ENCODE assay signal across 10 cellular contexts in the genomic region with DNA sequence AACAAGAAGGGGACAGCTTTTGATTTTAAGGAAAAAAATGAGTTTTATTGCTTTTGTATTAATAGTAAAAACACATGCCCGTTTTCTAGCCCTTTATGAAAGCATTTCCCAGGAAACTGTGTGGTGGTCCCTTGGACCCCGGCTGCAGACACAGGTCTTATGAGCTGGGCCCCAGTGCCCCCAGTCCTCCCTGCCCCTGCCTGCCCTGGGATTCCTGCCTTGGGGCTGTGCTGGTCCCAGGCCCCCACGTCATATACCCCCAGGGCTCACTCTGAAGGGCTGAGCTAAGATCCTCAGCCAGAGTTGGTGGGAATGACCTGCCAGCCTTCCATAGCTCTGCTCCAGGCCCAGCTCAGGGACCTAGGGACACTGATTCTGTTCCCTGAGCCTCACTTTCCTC. TPM values are rescaled to one million over a fixed set of nuclear protein-coding genes. Genes with fewer than 3 reads are reported as not detected.
DNase-seq lines count a peak whose midpoint lies in the region; ATAC-seq, FAIRE-seq and TF ChIP-seq lines count a peak whose summit lies in the region.
"Had no signal": no experiment of that assay in that cellular context is flagged by ENCODE, and none has a peak within 500 bp of the region (broad histone marks: within the 10 kb centered on the region; RNA-seq: fewer than 3 reads in every experiment).

No MANE protein-coding gene starts in this region.

- no peak for ATAC-seq in Right ventricle myocardium superior (ENCODE audit: poor library complexity)
- no peak for ATAC-seq in left cardiac atrium
- ATAC-seq in Panc1 = no peak
- ATAC-seq in HG02678 (IDR thresholded peaks at IDR 0.05; ENCODE audit: unreplicated experiment) = no peak

- no peak for TF ChIP-seq EP300 in sigmoid colon (IDR thresholded peaks at IDR 0.05)

- H3K4me3 ChIP-seq in Panc1 (ENCODE audit: low read depth in 2 of 2, low read length in 2 of 2) = no peak overlapping the region
- no peak overlapping the region for H3K4me3 ChIP-seq in kidney (ENCODE audit: low read length in 2 of 2)
- no peak overlapping the region for H3K4me3 ChIP-seq in sigmoid colon
- H3K4me3 ChIP-seq: BLaER1 treated with 17β-estradiol and CSF1 and Interleukin-3, amounts not matched to agents 10 nM and 100 nM had no signal

- H3K9ac ChIP-seq in kidney (ENCODE audit: low read length in 2 of 2) = no peak overlapping the region

- no peak overlapping the region for H3K27ac ChIP-seq in Panc1 (ENCODE audit: low read length)
- H3K27ac ChIP-seq in kidney (ENCODE audit: low read depth in 2 of 2, low read length in 2 of 2) = no peak overlapping the region
- H3K27ac ChIP-seq in sigmoid colon = no peak overlapping the region

- intact Hi-C loops in Right ventricle myocardium superior (cut with DNase I) = loop anchor here (10.0 kb wide), 1 partner anchor 57 kb away; no protein-coding TSS in a partner anchor
- intact Hi-C loops in left cardiac atrium (cut with DNase I) = no loop called here
- intact Hi-C loops in Panc1 (cut with micrococcal nuclease; ENCODE audit: unreplicated experiment) = no loop called here
- intact Hi-C loops in kidney (cut with DNase I) = no loop called here
- intact Hi-C loops in sigmoid colon (cut with DNase I) = loop anchor here (5.0 kb wide), 1 partner anchor 59 kb away; no protein-coding TSS in a partner anchor

- DNase-seq in Right ventricle myocardium superior = peak; percentile 34
- DNase-seq in left cardiac atrium = no peak
- DNase-seq in Panc1 (ENCODE audit: low read depth, low spot score) = no peak
- DNase-seq in kidney = peak; percentile 34
- peak; percentile 34 for DNase-seq in sigmoid colon
- no peak for DNase-seq in DMS153 (lab: John Stamatoyannopoulos, UW)
- DNase-seq in AG08396 (ENCODE audit: low spot score) = no peak
- DNase-seq: CD4-positive, CD25-positive, alpha-beta regulatory T cell had no signal

- no peak for TF ChIP-seq CTCF in Panc1 (IDR thresholded peaks at IDR 0.05)
- TF ChIP-seq CTCF in kidney (IDR thresholded peaks at IDR 0.05; ENCODE audit: borderline replicate concordance, extremely low read depth, insufficient read depth) = no peak
- no peak for TF ChIP-seq CTCF in sigmoid colon (IDR thresholded peaks at IDR 0.05)

- TSS peak; percentile 52 for BruUV-seq in Panc1 (replicated peaks; lab: Mats Ljungman, UMichigan)

- TF ChIP-seq POLR2A in sigmoid colon (IDR thresholded peaks at IDR 0.05) = no peak

- POLR2A ChIA-PET in Panc1 (lab: Charles Lee) = no interaction called here

- peaks cover 8% of the 10 kb centered on the region for H3K36me3 ChIP-seq in Panc1 (ENCODE audit: control insufficient read depth, insufficient read depth, low read length)
- H3K36me3 ChIP-seq in kidney (ENCODE audit: control insufficient read depth in 1 of 2, insufficient read depth in 2 of 2, low read length in 2 of 2) = peaks cover 26 to 54% of the 10 kb centered on the region in 2 donors
- peaks cover 44 to 82% (median 64%) of the 10 kb centered on the region in 4 donors for H3K36me3 ChIP-seq in sigmoid colon

- peaks cover 11% of the 10 kb centered on the region for H3K4me1 ChIP-seq in Panc1 (ENCODE audit: control insufficient read depth, insufficient read depth, low read length)
- peaks cover 0 to 14% of the 10 kb centered on the region in 2 donors for H3K4me1 ChIP-seq in kidney (ENCODE audit: control insufficient read depth in 1 of 2, insufficient read depth in 1 of 2, low read depth in 1 of 2, low read length in 2 of 2)
- H3K4me1 ChIP-seq in sigmoid colon = peaks cover 0 to 23% (median 16%) of the 10 kb centered on the region in 4 donors

- in situ Hi-C loops in Panc1 (cut with HindIII; ENCODE audit: low pct_unique_long_range_greater_than_20kb, low sequenced_read_pairs) = no loop called here

- CTCF ChIA-PET in Panc1 (lab: Charles Lee) = interaction anchor here (0.5 to 0.6 kb wide), 2 partner anchors 14 to 20 kb away, joined by 3 to 4 read pairs; no protein-coding TSS in a partner anchor

- H3K27me3 ChIP-seq in Panc1 (ENCODE audit: control insufficient read depth, insufficient read depth, low read length) (no peaks in the 10 kb centered on the region), sigmoid colon (no peaks in the 10 kb centered on the region)
- H3K27me3 ChIP-seq: BLaER1 treated with 17β-estradiol and CSF1 and Interleukin-3, amounts not matched to agents 10 nM and 100 nM had no signal

- 78 to 96% methylated on average over 3 of the region's 3 CpGs for WGBS in sigmoid colon, 2 donors

- H3K9me3 ChIP-seq in Panc1 (ENCODE audit: control insufficient read depth, insufficient read depth, low read depth, low read length) = no peaks in the 10 kb centered on the region
- no peaks in the 10 kb centered on the region for H3K9me3 ChIP-seq in kidney (ENCODE audit: control insufficient read depth in 1 of 2, low read length in 2 of 2)
- H3K9me3 ChIP-seq in sigmoid colon = no peaks in the 10 kb centered on the region
- H3K9me3 ChIP-seq: BLaER1 treated with 17β-estradiol and CSF1 and Interleukin-3, amounts not matched to agents 10 nM and 100 nM had no signal

- FAIRE-seq in kidney (lab: Jason Lieb, UNC) = no peak

RNA-seq across cellular contexts. Expression of gene GINS2, which starts 30.8 kb away (rescaled TPM):
- total RNA-seq in Right ventricle myocardium superior = 0.81 TPM
- total RNA-seq in left cardiac atrium = 1 to 10 TPM; 1.2 to 2.4 TPM
- 12.0 TPM for total RNA-seq in Panc1 (2021; ENCODE audit: unreplicated experiment)
- 4.2 TPM for polyA plus RNA-seq in Panc1 (2012; ENCODE audit: insufficient read length)
- 0.88 TPM for total RNA-seq in kidney
- 0.97 TPM for polyA plus RNA-seq in kidney (ENCODE audit: insufficient read depth, low read depth, low replicate concordance)
- total RNA-seq in sigmoid colon = under 1 TPM in 3 of 4 donors, not detected in 1; 0.16 to 0.54 (median 0.36) TPM
- polyA plus RNA-seq in sigmoid colon = 1 to 10 TPM; 1.8 to 9.6 (median 5.3) TPM

RNA-seq across cellular contexts. Expression of gene GSE1, which starts 44.9 kb away (rescaled TPM):
- 30.3 TPM for total RNA-seq in Right ventricle myocardium superior
- 10 to 100 TPM; 54.6 to 60.6 TPM for total RNA-seq in left cardiac atrium
- 97.5 TPM for total RNA-seq in Panc1 (2021; ENCODE audit: unreplicated experiment)
- 79.9 TPM for polyA plus RNA-seq in Panc1 (2012; ENCODE audit: insufficient read length)
- 92.8 TPM for total RNA-seq in kidney
- polyA plus RNA-seq in kidney (ENCODE audit: insufficient read depth, low read depth, low replicate concordance) = 9.5 TPM
- total RNA-seq in sigmoid colon = 10 to 100 TPM; 30.8 to 76.7 (median 47.3) TPM
- polyA plus RNA-seq in sigmoid colon = 10 to 100 TPM; 12.0 to 49.5 (median 19.4) TPM

Comparison
In these comparisons a context has a peak if more than half of its experiments do, and no peak if none do; other contexts are left out.
1. DNase-seq: peak in Right ventricle myocardium superior (single experiment), kidney (single experiment) and sigmoid colon (single experiment); none in left cardiac atrium (single experiment), Panc1 (single experiment), DMS153 (single experiment) and AG08396 (single experiment).
2. intact Hi-C loops: an anchor here in Right ventricle myocardium superior (10.0 kb wide) and sigmoid colon (5.0 kb wide); none called in left cardiac atrium, Panc1 and kidney.